Comparison of ENCODE assay signal across 18 cellular contexts in genomic region chr6:125844989-125845388, GRCh38. TPM values are rescaled to one million over a fixed set of nuclear protein-coding genes. Genes with fewer than 3 reads are reported as not detected.
A peak's percentile ranks its signal among the peaks of the same experiment; 100 is the strongest.
DNase-seq lines count a peak whose midpoint lies in the region; ATAC-seq, FAIRE-seq and TF ChIP-seq lines count a peak whose summit lies in the region.
"Had no signal": no experiment of that assay in that cellular context is flagged by ENCODE, and none has a peak within 500 bp of the region (broad histone marks: within the 10 kb centered on the region; RNA-seq: fewer than 3 reads in every experiment).

No MANE protein-coding gene starts in this region.

- H2BK5ac ChIP-seq in trophoblast cell (ENCODE audit: low read depth, low read length, poor library complexity), result no peak overlapping the region

- DNase-seq in A549 (ENCODE audit: low read depth in 1 of 2, low spot score in 1 of 2) (no peak), NCI-H748 (lab: John Stamatoyannopoulos, UW; ENCODE audit: unreplicated experiment) (peak; percentile 84), fibroblast of the aortic adventitia (ENCODE audit: low read depth) (peak; percentile 56), pancreas (no peak), islet precursor cell (no peak), trophoblast cell (no peak)
- DNase-seq in stimulated activated CD4-positive, alpha-beta T cell treated with anti-CD3 and anti-CD28 coated beads, Interleukin-12 subunit alpha, Interleukin-12 subunit beta, amount 100 ng/mL, for 4 hours, result no peak
- DNase-seq: activated CD8-positive, alpha-beta T cell treated with anti-CD3 and anti-CD28 coated beads for 36 hours; activated naive CD8-positive, alpha-beta T cell treated with anti-CD3 and anti-CD28 coated beads, Interleukin-2, amount 10 ng/mL, durations not matched to agents 7 days and 5 days; CD8-positive, alpha-beta memory T cell; effector memory CD8-positive, alpha-beta T cell; HCEC 1CT; NCI-H2227 treated with DMSO at 0.1 percent for 48 hours; ovary; SHP77 had no signal

- no peaks in the 10 kb centered on the region for H3K27me3 ChIP-seq in pancreas
- H3K27me3 ChIP-seq in trophoblast cell (ENCODE audit: insufficient read depth, low read length), result no peaks in the 10 kb centered on the region
- H3K27me3 ChIP-seq: cardiac muscle cell, ovary had no signal

- POLR2A ChIA-PET in A549 (lab: Yijun Ruan, JAX), result no interaction called here

- H3K18ac ChIP-seq in trophoblast cell (ENCODE audit: low read length), result no peak overlapping the region

- no peaks in the 10 kb centered on the region for H3K9me3 ChIP-seq in A549
- H3K9me3 ChIP-seq in pancreas, result no peaks in the 10 kb centered on the region
- H3K9me3 ChIP-seq in trophoblast cell (ENCODE audit: insufficient read depth, low read depth, low read length), result no peaks in the 10 kb centered on the region
- H3K9me3 ChIP-seq: ovary had no signal

- H3K4me3 ChIP-seq in A549 (no peak overlapping the region), fibroblast of the aortic adventitia (ENCODE audit: low read depth, low read length) (no peak overlapping the region), pancreas (no peak overlapping the region), trophoblast cell (ENCODE audit: low read depth, low read length) (no peak overlapping the region)
- H3K4me3 ChIP-seq: cardiac muscle cell, ovary had no signal

- no peak overlapping the region for H2AFZ ChIP-seq in trophoblast cell (ENCODE audit: insufficient read depth, low read length, poor library complexity)

- no peak overlapping the region for H4K8ac ChIP-seq in trophoblast cell (ENCODE audit: low read depth, low read length)

- intact Hi-C loops in pancreas (cut with DNase I), result no loop called here

- CTCF ChIA-PET in A549 (lab: Yijun Ruan, JAX), result interaction anchor here (0.6 to 1.4 kb wide), 6 partner anchors 13 to 135 kb away, joined by 3 to 5 read pairs (median 4); partner anchors contain the start of gene HINT3

- TF ChIP-seq CTCF in A549 (IDR thresholded peaks at IDR 0.05), result no peak
- TF ChIP-seq CTCF in fibroblast of the aortic adventitia (IDR thresholded peaks at IDR 0.05; ENCODE audit: insufficient read depth, low read length), result no peak
- TF ChIP-seq CTCF in pancreas (IDR thresholded peaks at IDR 0.05), result no peak

- peak overlapping the region in 1 of 2 experiments; percentile 56; a peak in 4 of 6 replicates for H3K27ac ChIP-seq in A549
- H3K27ac ChIP-seq in pancreas, result peak overlapping the region in 1 of 4 donors; percentile 46
- H3K27ac ChIP-seq in trophoblast cell (ENCODE audit: low read depth, low read length), result no peak overlapping the region
- H3K27ac ChIP-seq: cardiac muscle cell had no signal

- no peak overlapping the region for H2BK12ac ChIP-seq in trophoblast cell (ENCODE audit: low read length)

- H4K12ac ChIP-seq in trophoblast cell (ENCODE audit: low read depth, low read length), result no peak overlapping the region

- no peak for TF ChIP-seq RAD21 in A549 (conservative IDR thresholded peaks at IDR 0.05 in 1 of 2, IDR thresholded peaks at IDR 0.05 in 1 of 2)

- H4K91ac ChIP-seq in trophoblast cell (ENCODE audit: low read depth, low read length), result no peak overlapping the region

- TF ChIP-seq POLR2A in A549 (IDR thresholded peaks at IDR 0.05; ENCODE audit: low read length), result no peak

- H2BK120ac ChIP-seq in trophoblast cell (ENCODE audit: insufficient read depth, low read length, poor library complexity), result no peak overlapping the region

- 33% methylated on average over 5 of the region's 5 CpGs for WGBS in A549 (ENCODE audit: missing lambda C conversion rate)
- 31 to 40% methylated on average over 5 of the region's 5 CpGs for WGBS in pancreas, 2 donors
- WGBS in trophoblast cell (ENCODE audit: extremely low coverage, insufficient coverage, insufficient read length), result no CpG with 5 or more reads among the region's 5 CpGs

- peak in 1 of 2 experiments; percentile 55; a peak in 3 of 6 replicates for ATAC-seq in A549
- peak; percentile 59 to 75 (median 64) for ATAC-seq in pancreas
- no peak for ATAC-seq in GM18502 (IDR thresholded peaks at IDR 0.05; ENCODE audit: poor library complexity, unreplicated experiment)
- ATAC-seq: activated CD8-positive, alpha-beta T cell treated with anti-CD3 and anti-CD28 coated beads for 36 hours; effector memory CD8-positive, alpha-beta T cell had no signal

- no peaks in the 10 kb centered on the region for H3K79me2 ChIP-seq in trophoblast cell (ENCODE audit: control insufficient read depth, insufficient read depth, low read length, poor library complexity)

- H3K4ac ChIP-seq in trophoblast cell (ENCODE audit: low read depth, low read length), result no peak overlapping the region

- no peak overlapping the region for H3K23ac ChIP-seq in trophoblast cell (ENCODE audit: low read length)

- H2AK5ac ChIP-seq in trophoblast cell (ENCODE audit: low read length), result no peak overlapping the region

- FAIRE-seq in A549 (lab: Jason Lieb, UNC), result no peak
- FAIRE-seq in pancreas (lab: Jason Lieb, UNC), result no peak
- FAIRE-seq: GM19239 had no signal

- no peak for TF ChIP-seq EP300 in A549 (IDR thresholded peaks at IDR 0.05)

- no peaks in the 10 kb centered on the region for H3K79me1 ChIP-seq in trophoblast cell (ENCODE audit: low read length)

- H3K14ac ChIP-seq in trophoblast cell (ENCODE audit: low read length), result no peak overlapping the region

- H3K4me2 ChIP-seq in A549, result peak overlapping the region; percentile 61
- no peak overlapping the region for H3K4me2 ChIP-seq in trophoblast cell (ENCODE audit: low read length)

- H3K36me3 ChIP-seq in pancreas (no peaks in the 10 kb centered on the region), trophoblast cell (ENCODE audit: control insufficient read depth in 1 of 2, insufficient read depth in 2 of 2, low read length in 2 of 2) (no peaks in the 10 kb centered on the region)
- H3K36me3 ChIP-seq: cardiac muscle cell, ovary had no signal

- no peak overlapping the region for H3K9ac ChIP-seq in trophoblast cell (ENCODE audit: low read length)

- H3K4me1 ChIP-seq in A549 (peaks cover 37% of the 10 kb centered on the region), pancreas (peaks cover 7 to 17% (median 11%) of the 10 kb centered on the region in 3 donors), trophoblast cell (ENCODE audit: control insufficient read depth in 1 of 2, insufficient read depth in 2 of 2, low read length in 2 of 2) (no peaks in the 10 kb centered on the region)

TF ChIP-seq in A549, 52 proteins besides CTCF, POLR2A, EP300 and RAD21 (continues in another document):
- no peak for TF ChIP-seq ATOH8 (CRISPR knock-in tag; IDR thresholded peaks at IDR 0.05; ENCODE audit: low read depth)
- no peak for TF ChIP-seq RNF2 (IDR thresholded peaks at IDR 0.05; ENCODE audit: borderline replicate concordance, low read depth)
- no peak for TF ChIP-seq ELK1 (IDR thresholded peaks at IDR 0.05; ENCODE audit: low read depth, low read length)
- no peak for TF ChIP-seq CBX8 (IDR thresholded peaks at IDR 0.05)
- TF ChIP-seq RARB (CRISPR knock-in tag; IDR thresholded peaks at IDR 0.05), result no peak
- no peak for TF ChIP-seq HOXA7 (CRISPR knock-in tag; IDR thresholded peaks at IDR 0.05)
- no peak for TF ChIP-seq NR3C1 (IDR thresholded peaks at IDR 0.05)
- no peak for TF ChIP-seq EHMT2 (IDR thresholded peaks at IDR 0.05; ENCODE audit: low read depth)
- no peak for TF ChIP-seq TP53 (CRISPR knock-in tag; IDR thresholded peaks at IDR 0.05)
- no peak for TF ChIP-seq NPAS2 (CRISPR knock-in tag; IDR thresholded peaks at IDR 0.05; ENCODE audit: borderline replicate concordance)
- TF ChIP-seq, protein P1, sequence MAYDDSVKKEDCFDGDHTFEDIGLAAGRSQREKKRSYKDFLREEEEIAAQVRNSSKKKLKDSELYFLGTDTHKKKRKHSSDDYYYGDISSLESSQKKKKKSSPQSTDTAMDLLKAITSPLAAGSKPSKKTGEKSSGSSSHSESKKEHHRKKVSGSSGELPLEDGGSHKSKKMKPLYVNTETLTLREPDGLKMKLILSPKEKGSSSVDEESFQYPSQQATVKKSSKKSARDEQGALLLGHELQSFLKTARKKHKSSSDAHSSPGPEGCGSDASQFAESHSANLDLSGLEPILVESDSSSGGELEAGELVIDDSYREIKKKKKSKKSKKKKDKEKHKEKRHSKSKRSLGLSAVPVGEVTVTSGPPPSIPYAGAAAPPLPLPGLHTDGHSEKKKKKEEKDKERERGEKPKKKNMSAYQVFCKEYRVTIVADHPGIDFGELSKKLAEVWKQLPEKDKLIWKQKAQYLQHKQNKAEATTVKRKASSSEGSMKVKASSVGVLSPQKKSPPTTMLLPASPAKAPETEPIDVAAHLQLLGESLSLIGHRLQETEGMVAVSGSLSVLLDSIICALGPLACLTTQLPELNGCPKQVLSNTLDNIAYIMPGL (CRISPR knock-in tag; IDR thresholded peaks at IDR 0.05; ENCODE audit: borderline replicate concordance), result no peak
- TF ChIP-seq KDM5A (IDR thresholded peaks at IDR 0.05), result no peak

RNA-seq across cellular contexts. Expression of gene NCOA7, which starts 54.2 kb away (rescaled TPM):
- polyA plus RNA-seq in A549 (2011; rRNA removed) (154 and 195 TPM in 2 replicates), A549 (2017; fragmentation: RNase III; extraction: RNeasy Plus Mini Kit Qiagen cat#74134 plus additional on column Dnase treatment) (60.3 to 74.1 TPM (median 66.4 TPM) in 3 replicates), pancreas (10 to 100 TPM in 1 of 2 donors, 1 to 10 TPM in 1; 7.4 to 10.4 TPM)
- 70.9 and 72.3 TPM in 2 replicates for polyA plus RNA-seq in A549 (2012; cell fraction: cytosol; rRNA removed)
- polyA plus RNA-seq in A549 (2012; cell fraction: nucleus; rRNA removed), result 50.6 and 56.7 TPM in 2 replicates
- 278 and 281 TPM in 2 replicates for polyA minus RNA-seq in A549 (2011; rRNA and poly(A)+ RNA removed)
- total RNA-seq in fibroblast of the aortic adventitia (ENCODE audit: low replicate concordance) (41.7 and 90.3 TPM in 2 replicates), pancreas (10 to 100 TPM; 12.0 to 66.7 (median 15.5) TPM)
- 16.3 and 17.4 TPM in 2 replicates for polyA plus RNA-seq in trophoblast cell (2013)

Comparison
In these comparisons a context has a peak if more than half of its experiments do, and no peak if none do; other contexts are left out.
1. DNase-seq: peak in NCI-H748 (single experiment) and fibroblast of the aortic adventitia (single experiment); none in A549 (0 of 2), pancreas (0 of 6), islet precursor cell (single experiment), trophoblast cell (0 of 2) and stimulated activated CD4-positive, alpha-beta T cell treated with anti-CD3 and anti-CD28 coated beads, Interleukin-12 subunit alpha, Interleukin-12 subunit beta, amount 100 ng/mL, for 4 hours (single experiment).